In the genomic region with DNA sequence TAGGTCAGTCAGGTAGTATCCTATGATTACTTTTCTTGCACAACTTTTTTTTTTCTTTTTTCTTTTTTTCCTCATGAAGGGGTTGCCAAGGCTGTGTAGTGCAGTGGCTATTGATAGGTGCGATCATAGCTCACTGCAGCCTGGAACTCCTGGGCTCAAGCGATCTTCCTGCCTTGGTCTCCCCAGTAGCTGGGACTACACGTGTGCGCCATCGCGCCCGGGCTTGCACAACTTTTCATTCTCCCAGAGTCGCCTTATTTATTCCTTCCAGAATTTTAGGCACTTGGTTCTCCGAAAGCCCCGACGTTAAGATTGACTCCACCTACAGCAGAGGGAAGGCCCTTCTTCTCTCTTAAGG, we compare ENCODE assay signal across 8 cellular contexts. TPM values are rescaled to one million over a fixed set of nuclear protein-coding genes. Genes with fewer than 3 reads are reported as not detected.
DNase-seq lines count a peak whose midpoint lies in the region; ATAC-seq, FAIRE-seq and TF ChIP-seq lines count a peak whose summit lies in the region.

No MANE protein-coding gene starts in this region.

- intact Hi-C loops in colonic mucosa (cut with DNase I), result loop anchor here (5.0 to 10.0 kb wide), 3 partner anchors 39 to 81 kb away; partner anchors contain the start of genes ZNF350, ZNF577 and ZNF615

- ATAC-seq in A549 (no peak; a peak in 1 of 6 replicates), HG03095 (IDR thresholded peaks at IDR 0.05; ENCODE audit: unreplicated experiment) (no peak)
- no peak for ATAC-seq in activated CD4-positive, CD25-positive, alpha-beta regulatory T cell treated with anti-CD3 and anti-CD28 coated beads, Interleukin-2, amount 50 U/mL, for 24 hours

- no peak for DNase-seq in A549 (ENCODE audit: low read depth in 1 of 2, low spot score in 1 of 2)
- peak; percentile 60 for DNase-seq in KG1 (lab: John Stamatoyannopoulos, UW)
- no peak for DNase-seq in colonic mucosa
- DNase-seq in SKM-1 treated with dmso at 0.1 percent for 144 hours (lab: John Stamatoyannopoulos, UW; ENCODE audit: unreplicated experiment), result no peak
- no peak for DNase-seq in SKM-1 (lab: John Stamatoyannopoulos, UW; ENCODE audit: unreplicated experiment)

- no peaks in the 10 kb centered on the region for H3K36me3 ChIP-seq in colonic mucosa
- peaks cover 16 to 19% of the 10 kb centered on the region in 2 donors for H3K36me3 ChIP-seq in muscle layer of duodenum (ENCODE audit: control insufficient read depth in 1 of 2, insufficient read depth in 2 of 2, low read length in 2 of 2)

- H3K4me1 ChIP-seq in A549 (no peaks in the 10 kb centered on the region), colonic mucosa (peaks cover 6% of the 10 kb centered on the region), muscle layer of duodenum (ENCODE audit: control insufficient read depth in 1 of 2, insufficient read depth in 2 of 2, low read length in 2 of 2) (peaks cover 0 to 7% of the 10 kb centered on the region in 2 donors)

- no peak for TF ChIP-seq EP300 in A549 (IDR thresholded peaks at IDR 0.05)

- FAIRE-seq in A549 (lab: Jason Lieb, UNC), result no peak

- H3K27me3 ChIP-seq in colonic mucosa, result no peaks in the 10 kb centered on the region
- no peaks in the 10 kb centered on the region for H3K27me3 ChIP-seq in muscle layer of duodenum (ENCODE audit: low read depth, low read length)

- CTCF ChIA-PET in A549 (lab: Yijun Ruan, JAX), result no interaction called here

- TF ChIP-seq POLR2A in A549 (IDR thresholded peaks at IDR 0.05; ENCODE audit: low read length), result no peak

- peak overlapping the region; percentile 85 to 86 for H3K9ac ChIP-seq in colonic mucosa (ENCODE audit: low read depth in 2 of 2, low read length in 2 of 2)

- H3K4me3 ChIP-seq in A549 (peak overlapping the region; percentile 55), colonic mucosa (peak overlapping the region; percentile 80), muscle layer of duodenum (ENCODE audit: low read depth in 1 of 2, low read length in 2 of 2) (peak overlapping the region; percentile 70 to 95)

- 10% methylated on average over 11 of the region's 11 CpGs for WGBS in A549 (ENCODE audit: missing lambda C conversion rate)

- H3K9me3 ChIP-seq in A549, result peaks cover 85% of the 10 kb centered on the region
- H3K9me3 ChIP-seq in colonic mucosa, result peaks cover 11% of the 10 kb centered on the region
- peaks cover 20 to 31% of the 10 kb centered on the region in 2 donors for H3K9me3 ChIP-seq in muscle layer of duodenum (ENCODE audit: control insufficient read depth in 1 of 2, low read length in 2 of 2)

- no peak for TF ChIP-seq RAD21 in A549 (conservative IDR thresholded peaks at IDR 0.05 in 1 of 2, IDR thresholded peaks at IDR 0.05 in 1 of 2)

- POLR2A ChIA-PET in A549 (lab: Yijun Ruan, JAX), result no interaction called here

- TF ChIP-seq CTCF in A549 (IDR thresholded peaks at IDR 0.05) (no peak), colonic mucosa (IDR thresholded peaks at IDR 0.05) (no peak)

- peak overlapping the region; percentile 41 for H3K4me2 ChIP-seq in A549

- H3K27ac ChIP-seq in A549 (no peak overlapping the region; a peak in 1 of 6 replicates), colonic mucosa (peak overlapping the region; percentile 73), muscle layer of duodenum (ENCODE audit: low read length) (peak overlapping the region; percentile 77)

TF ChIP-seq in A549, 52 proteins besides CTCF, POLR2A, EP300 and RAD21:
- TF ChIP-seq HDAC2 (IDR thresholded peaks at IDR 0.05) (no peak), REST (IDR thresholded peaks at IDR 0.05) (no peak), ZSCAN20 (CRISPR knock-in tag; IDR thresholded peaks at IDR 0.05) (no peak), TP53 (CRISPR knock-in tag; IDR thresholded peaks at IDR 0.05) (no peak), KDM1A (IDR thresholded peaks at IDR 0.05; ENCODE audit: low read depth) (no peak), HOXA7 (CRISPR knock-in tag; IDR thresholded peaks at IDR 0.05) (no peak), FOXS1 (CRISPR knock-in tag; IDR thresholded peaks at IDR 0.05) (no peak), RFX5 (IDR thresholded peaks at IDR 0.05) (no peak), JUN (IDR thresholded peaks at IDR 0.05) (no peak), CHD4 (IDR thresholded peaks at IDR 0.05; ENCODE audit: borderline replicate concordance) (no peak), JUNB (IDR thresholded peaks at IDR 0.05) (no peak), RARB (CRISPR knock-in tag; IDR thresholded peaks at IDR 0.05) (no peak)
- TF ChIP-seq, protein P1, sequence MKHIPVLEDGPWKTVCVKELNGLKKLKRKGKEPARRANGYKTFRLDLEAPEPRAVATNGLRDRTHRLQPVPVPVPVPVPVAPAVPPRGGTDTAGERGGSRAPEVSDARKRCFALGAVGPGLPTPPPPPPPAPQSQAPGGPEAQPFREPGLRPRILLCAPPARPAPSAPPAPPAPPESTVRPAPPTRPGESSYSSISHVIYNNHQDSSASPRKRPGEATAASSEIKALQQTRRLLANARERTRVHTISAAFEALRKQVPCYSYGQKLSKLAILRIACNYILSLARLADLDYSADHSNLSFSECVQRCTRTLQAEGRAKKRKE (CRISPR knock-in tag; IDR thresholded peaks at IDR 0.05; ENCODE audit: low read depth), result no peak

RNA-seq across cellular contexts. Expression of gene ZNF613, which starts 0.9 kb away (rescaled TPM):
- 2.6 and 3.9 TPM in 2 replicates for polyA plus RNA-seq in A549 (2011; rRNA removed)
- polyA plus RNA-seq in A549 (2012; cell fraction: cytosol; rRNA removed), result 0.89 TPM in 2 replicates
- polyA plus RNA-seq in A549 (2012; cell fraction: nucleus; rRNA removed), result 0.35 and 1.3 TPM in 2 replicates
- polyA plus RNA-seq in A549 (2017; fragmentation: RNase III; extraction: RNeasy Plus Mini Kit Qiagen cat#74134 plus additional on column Dnase treatment), result 1.4 to 1.6 TPM (median 1.4 TPM) in 3 replicates
- polyA minus RNA-seq in A549 (2011; rRNA and poly(A)+ RNA removed), result 4.8 and 5.8 TPM in 2 replicates
- total RNA-seq in colonic mucosa, result 1 to 10 TPM; 4.2 to 4.4 TPM

RNA-seq across cellular contexts. Expression of gene ZNF649, which starts 21.6 kb away (rescaled TPM):
- 0.57 and 1.2 TPM in 2 replicates for polyA plus RNA-seq in A549 (2011; rRNA removed)
- polyA plus RNA-seq in A549 (2012; cell fraction: cytosol; rRNA removed), result 0.14 and 0.15 TPM in 2 replicates
- polyA plus RNA-seq in A549 (2012; cell fraction: nucleus; rRNA removed), result 0.07 and 0.08 TPM in 2 replicates
- 0.31 to 0.63 TPM (median 0.56 TPM) in 3 replicates for polyA plus RNA-seq in A549 (2017; fragmentation: RNase III; extraction: RNeasy Plus Mini Kit Qiagen cat#74134 plus additional on column Dnase treatment)
- 0.91 and 2.2 TPM in 2 replicates for polyA minus RNA-seq in A549 (2011; rRNA and poly(A)+ RNA removed)
- 1 to 10 TPM; 8.1 to 8.2 TPM for total RNA-seq in colonic mucosa

RNA-seq across cellular contexts. Expression of gene ZNF577, which starts 38.7 kb away (rescaled TPM):
- polyA plus RNA-seq in A549 (2011; rRNA removed) (0.17 and 0.30 TPM in 2 replicates), A549 (2017; fragmentation: RNase III; extraction: RNeasy Plus Mini Kit Qiagen cat#74134 plus additional on column Dnase treatment) (0.05 to 0.20 TPM (median 0.17 TPM) in 3 replicates)
- polyA plus RNA-seq in A549 (2012; cell fraction: cytosol; rRNA removed), result 0.04 and 0.05 TPM in 2 replicates
- polyA plus RNA-seq in A549 (2012; cell fraction: nucleus; rRNA removed), result 0.13 and 0.23 TPM in 2 replicates
- polyA minus RNA-seq in A549 (2011; rRNA and poly(A)+ RNA removed), result 0.37 and 0.54 TPM in 2 replicates
- total RNA-seq in colonic mucosa, result 1 to 10 TPM; 5.5 to 7.4 TPM

Comparison
In these comparisons a context has a peak if more than half of its experiments do, and no peak if none do; other contexts are left out.
1. H3K27ac ChIP-seq: peak in colonic mucosa (single experiment) and muscle layer of duodenum (single experiment); none in A549 (0 of 2).
2. Peak in every context shown above with its lines, with median percentiles within 50 percentile points of each other: H3K4me3 ChIP-seq.